In genomic region chr6:170532867-170533488, GRCh38 we compare ENCODE assay signal across 28 cellular contexts. TPM values are rescaled to one million over a fixed set of nuclear protein-coding genes. Genes with fewer than 3 reads are reported as not detected.
DNase-seq lines count a peak whose midpoint lies in the region; ATAC-seq, FAIRE-seq and TF ChIP-seq lines count a peak whose summit lies in the region.
"Had no signal": no experiment of that assay in that cellular context is flagged by ENCODE, and none has a peak within 500 bp of the region (broad histone marks: within the 10 kb centered on the region; RNA-seq: fewer than 3 reads in every experiment).

No MANE protein-coding gene starts in this region.

- no peak overlapping the region for H3K27ac Mint-ChIP-seq in stimulated activated naive B cell treated with anti-CD40 and anti-IgM and Interleukin-4, amounts not matched to agents 10 μg/mL and 1 μg/mL and 100 μg/mL, for 72 hours
- H3K27ac Mint-ChIP-seq: B cell, natural killer cell had no signal

- DNase-seq in HepG2 (ENCODE audit: low spot score) (no peak), right lobe of liver (no peak), NCI-H82 treated with DMSO at 0.1 percent for 48 hours (lab: John Stamatoyannopoulos, UW; ENCODE audit: unreplicated experiment) (peak; percentile 57), cerebellar cortex (ENCODE audit: low spot score) (peak; percentile 48), gastrocnemius medialis (no peak), tibial nerve (ENCODE audit: low spot score in 2 of 2) (no peak)
- DNase-seq in stimulated activated naive B cell treated with anti-CD40 and anti-IgM and Interleukin-4, amounts not matched to agents 10 μg/mL and 1 μg/mL and 100 μg/mL, for 72 hours, result no peak
- no peak for DNase-seq in effector CD8-positive, alpha-beta T cell (lab: John Stamatoyannopoulos, UW)
- DNase-seq: ACHN; activated CD4-positive, alpha-beta T cell treated with anti-CD3 and anti-CD28 coated beads for 4 hours; activated effector memory CD4-positive, alpha-beta T cell treated with anti-CD3 and anti-CD28 coated beads, Interleukin-2, amount 50 U/mL, for 16 hours; CD8-positive, alpha-beta memory T cell; DMS53; hippocampal formation; KBM-7; left colon; mucosa of descending colon; natural killer cell; NCI-H1092; NCI-H187 treated with DMSO at 0.1 percent for 48 hours; NCI-H526; occipital lobe; Peyer's patch; stimulated activated CD4-positive, alpha-beta T cell treated with anti-CD3 and anti-CD28 coated beads, Interleukin-4, amount 100 ng/mL, for 1 hour; SW 1271; trophoblast cell had no signal

- intact Hi-C loops in HepG2 (cut with micrococcal nuclease; ENCODE audit: unreplicated experiment) (loop anchor here (5.0 kb wide), 2 partner anchors 736 to 1576 kb away; no protein-coding TSS in a partner anchor), right lobe of liver (cut with DNase I) (no loop called here), gastrocnemius medialis (cut with DNase I; ENCODE audit: low total_unique reads) (loop anchor here (5.0 kb wide), 1 partner anchor 161 kb away; no protein-coding TSS in a partner anchor)

- no peaks in the 10 kb centered on the region for H3K9me3 Mint-ChIP-seq in stimulated activated naive B cell treated with anti-CD40 and anti-IgM and Interleukin-4, amounts not matched to agents 10 μg/mL and 1 μg/mL and 100 μg/mL, for 72 hours
- H3K9me3 Mint-ChIP-seq: CD8-positive, alpha-beta memory T cell; natural killer cell had no signal

- in situ Hi-C loops in HepG2 (cut with HindIII; ENCODE audit: extremely low pct_ligation_motif_present, low pct_unique_long_range_greater_than_20kb), result loop anchor here (5.0 kb wide), 1 partner anchor 701 kb away; no protein-coding TSS in a partner anchor
- in situ Hi-C loops in gastrocnemius medialis (cut with MboI; ENCODE audit: low sequenced_read_pairs in 4 of 4), result no loop called here

- no peaks in the 10 kb centered on the region for H3K79me2 ChIP-seq in HepG2 (ENCODE audit: insufficient read depth, low read length)

- CTCF ChIA-PET in HepG2 (lab: Yijun Ruan, JAX; ENCODE audit: low intra/inter-chr PET ratio, low total read pairs), result no interaction called here

- peaks cover 32 to 40% of the 10 kb centered on the region in 2 donors for H3K36me3 Mint-ChIP-seq in stimulated activated naive B cell treated with anti-CD40 and anti-IgM and Interleukin-4, amounts not matched to agents 10 μg/mL and 1 μg/mL and 100 μg/mL, for 72 hours

- H3K36me3 ChIP-seq in HepG2 (replicated peaks in 1 of 2; ENCODE audit: control insufficient read depth in 1 of 2, insufficient read depth in 2 of 2, low read length in 2 of 2), result peaks cover 21 to 47% of the 10 kb centered on the region in 2 experiments
- peaks cover 4 to 50% (median 27%) of the 10 kb centered on the region in 4 donors for H3K36me3 ChIP-seq in right lobe of liver
- H3K36me3 ChIP-seq in gastrocnemius medialis, result peaks cover 3 to 61% of the 10 kb centered on the region in 2 donors
- peaks cover 0 to 64% (median 3%) of the 10 kb centered on the region in 3 donors for H3K36me3 ChIP-seq in tibial nerve

- no peak for ATAC-seq in HepG2
- no peak for ATAC-seq in right lobe of liver
- no peak for ATAC-seq in gastrocnemius medialis
- no peak for ATAC-seq in stimulated activated naive B cell treated with anti-CD40 and anti-IgM and Interleukin-4, amounts not matched to agents 10 μg/mL and 1 μg/mL and 100 μg/mL, for 72 hours (replicated peaks)
- ATAC-seq: left colon, mucosa of descending colon, natural killer cell had no signal

- H3K4me1 ChIP-seq in HepG2 (ENCODE audit: insufficient read depth, low read length) (peaks cover 17% of the 10 kb centered on the region), right lobe of liver (peaks cover 0 to 14% (median 6%) of the 10 kb centered on the region in 4 donors), gastrocnemius medialis (peaks cover 9 to 16% of the 10 kb centered on the region in 2 donors), tibial nerve (no peaks in the 10 kb centered on the region)
- H3K4me1 ChIP-seq: Peyer's patch had no signal

- TF ChIP-seq EP300 in HepG2 (IDR thresholded peaks at IDR 0.05; ENCODE audit: low read depth in 2 of 2, low read length in 2 of 2) (no peak), HepG2 (CRISPR knock-in tag; IDR thresholded peaks at IDR 0.05; ENCODE audit: borderline replicate concordance) (no peak), tibial nerve (IDR thresholded peaks at IDR 0.05) (no peak)

- H3K27me3 ChIP-seq in HepG2 (ENCODE audit: control insufficient read depth in 1 of 2, insufficient read depth in 2 of 2, low read length in 2 of 2) (no peaks in the 10 kb centered on the region), right lobe of liver (no peaks in the 10 kb centered on the region), gastrocnemius medialis (no peaks in the 10 kb centered on the region), tibial nerve (no peaks in the 10 kb centered on the region)
- H3K27me3 ChIP-seq: Peyer's patch had no signal

- H3K4me3 ChIP-seq in HepG2 (replicated peaks in 1 of 3; ENCODE audit: insufficient read depth in 1 of 3, low read depth in 2 of 3, low read length in 3 of 3) (no peak overlapping the region), right lobe of liver (no peak overlapping the region), gastrocnemius medialis (no peak overlapping the region), tibial nerve (no peak overlapping the region)
- H3K4me3 ChIP-seq: mucosa of descending colon, Peyer's patch had no signal

- H3K27me3 Mint-ChIP-seq in stimulated activated naive B cell treated with anti-CD40 and anti-IgM and Interleukin-4, amounts not matched to agents 10 μg/mL and 1 μg/mL and 100 μg/mL, for 72 hours, result no peaks in the 10 kb centered on the region
- H3K27me3 Mint-ChIP-seq: B cell had no signal

- no peaks in the 10 kb centered on the region for H4K20me1 ChIP-seq in HepG2 (ENCODE audit: insufficient read depth, low read length)

- TF ChIP-seq POLR2A in HepG2 (IDR thresholded peaks at IDR 0.05; ENCODE audit: insufficient read depth in 1 of 2, low read depth in 2 of 2, low read length in 2 of 2) (no peak), right lobe of liver (IDR thresholded peaks at IDR 0.05) (no peak), gastrocnemius medialis (IDR thresholded peaks at IDR 0.05) (no peak), tibial nerve (IDR thresholded peaks at IDR 0.05) (no peak)

- H2AFZ ChIP-seq in HepG2 (ENCODE audit: low read length), result no peak overlapping the region

- H3K4me2 ChIP-seq in HepG2 (ENCODE audit: low read depth, low read length), result no peak overlapping the region

- no peak for TF ChIP-seq CTCF in HepG2 (CRISPR knock-in tag; IDR thresholded peaks at IDR 0.05)
- no peak for TF ChIP-seq CTCF in right lobe of liver (IDR thresholded peaks at IDR 0.05)
- no peak for TF ChIP-seq CTCF in gastrocnemius medialis (IDR thresholded peaks at IDR 0.05 in 4 of 5, conservative IDR thresholded peaks at IDR 0.05 in 1 of 5)
- TF ChIP-seq CTCF in tibial nerve (IDR thresholded peaks at IDR 0.05), result no peak

- POLR2A ChIA-PET in HepG2 (lab: Yijun Ruan, JAX), result no interaction called here

- no TSS peak for BruUV-seq in HepG2 (replicated peaks; lab: Mats Ljungman, UMichigan)

- over 99% methylated on average over 7 of the region's 7 CpGs for WGBS in HepG2 (ENCODE audit: low lambda C conversion rate)
- 94% methylated on average over 4 of the region's 7 CpGs for WGBS in right lobe of liver (ENCODE audit: insufficient coverage, low coverage, low lambda C conversion rate, missing lambda C conversion rate)
- 84 to 90% methylated on average over 7 of the region's 7 CpGs for WGBS in tibial nerve, 2 donors

- no peak overlapping the region for H3K27ac ChIP-seq in HepG2 (ENCODE audit: extremely low read length, insufficient read depth, low read length)
- no peak overlapping the region for H3K27ac ChIP-seq in right lobe of liver
- H3K27ac ChIP-seq in gastrocnemius medialis, result peak overlapping the region; percentile 0 to 55 (median 26)
- no peak overlapping the region for H3K27ac ChIP-seq in tibial nerve
- H3K27ac ChIP-seq: Peyer's patch had no signal

- no peaks in the 10 kb centered on the region for H3K9me3 ChIP-seq in HepG2 (ENCODE audit: low read length)
- no peaks in the 10 kb centered on the region for H3K9me3 ChIP-seq in right lobe of liver
- no peaks in the 10 kb centered on the region for H3K9me3 ChIP-seq in gastrocnemius medialis
- H3K9me3 ChIP-seq in tibial nerve, result no peaks in the 10 kb centered on the region
- H3K9me3 ChIP-seq: mucosa of descending colon, Peyer's patch had no signal

- no peak overlapping the region for H3K9ac ChIP-seq in HepG2 (ENCODE audit: insufficient read depth, low read depth, low read length)

- no peak overlapping the region for H3K4me3 Mint-ChIP-seq in stimulated activated naive B cell treated with anti-CD40 and anti-IgM and Interleukin-4, amounts not matched to agents 10 μg/mL and 1 μg/mL and 100 μg/mL, for 72 hours
- H3K4me3 Mint-ChIP-seq: B cell; CD8-positive, alpha-beta memory T cell; natural killer cell had no signal

- H3K4me1 Mint-ChIP-seq in stimulated activated naive B cell treated with anti-CD40 and anti-IgM and Interleukin-4, amounts not matched to agents 10 μg/mL and 1 μg/mL and 100 μg/mL, for 72 hours, result no peaks in the 10 kb centered on the region
- H3K4me1 Mint-ChIP-seq: B cell; CD8-positive, alpha-beta memory T cell had no signal

- FAIRE-seq in HepG2 (lab: Jason Lieb, UNC), result no peak
- FAIRE-seq: frontal cortex had no signal

- TF ChIP-seq RAD21 in HepG2 (CRISPR knock-in tag; IDR thresholded peaks at IDR 0.05), result no peak

RNA-seq across cellular contexts. Expression of gene PSMB1, which starts 20.1 kb away (rescaled TPM):
- 528 and 656 TPM in 2 replicates for total RNA-seq in HepG2 (2016; rRNA removed; fragmentation: Illumina TruSeq; extraction: Trizol)
- 138 and 154 TPM in 2 replicates for total RNA-seq in HepG2 (2016; cell fraction: cytosol; rRNA removed; fragmentation: Illumina TruSeq; extraction: Trizol; ENCODE audit: low read depth)
- 533 and 708 TPM in 2 replicates for total RNA-seq in HepG2 (2016; cell fraction: insoluble cytoplasmic fraction; rRNA removed; fragmentation: Illumina TruSeq; extraction: Trizol)
- total RNA-seq in HepG2 (2016; cell fraction: membrane; rRNA removed; fragmentation: Illumina TruSeq; extraction: Trizol), result 131 and 144 TPM in 2 replicates
- 189 and 197 TPM in 2 replicates for total RNA-seq in HepG2 (2016; cell fraction: nucleus; rRNA removed; fragmentation: Illumina TruSeq; extraction: Trizol)
- polyA plus RNA-seq in HepG2 (2011; rRNA removed), result 503 and 592 TPM in 2 replicates
- 553 and 624 TPM in 2 replicates for polyA plus RNA-seq in HepG2 (2011; cell fraction: cytosol; rRNA removed)
- polyA plus RNA-seq in HepG2 (2011; cell fraction: nucleus; rRNA removed), result 134 and 176 TPM in 2 replicates
- polyA plus RNA-seq in HepG2 (2012), result 316 and 359 TPM in 2 replicates
- 123 and 127 TPM in 2 replicates for polyA plus RNA-seq in HepG2 (2016; cell fraction: cytosol; fragmentation: Illumina TruSeq; extraction: Trizol; ENCODE audit: low read depth)
- 563 and 665 TPM in 2 replicates for polyA plus RNA-seq in HepG2 (2016; cell fraction: insoluble cytoplasmic fraction; fragmentation: Illumina TruSeq; extraction: Trizol; ENCODE audit: low read depth)
- 98.8 and 101 TPM in 2 replicates for polyA plus RNA-seq in HepG2 (2016; cell fraction: membrane; fragmentation: Illumina TruSeq; extraction: Trizol; ENCODE audit: low read depth)
- 271 and 275 TPM in 2 replicates for polyA plus RNA-seq in HepG2 (2016; cell fraction: nucleus; fragmentation: Illumina TruSeq; extraction: Trizol; ENCODE audit: insufficient read depth, low read depth)
- polyA minus RNA-seq in HepG2 (2011; rRNA and poly(A)+ RNA removed; ENCODE audit: low replicate concordance), result 133 and 200 TPM in 2 replicates
- 156 and 174 TPM in 2 replicates for polyA minus RNA-seq in HepG2 (2011; cell fraction: cytosol; rRNA and poly(A)+ RNA removed)
- polyA minus RNA-seq in HepG2 (2011; cell fraction: nucleus; rRNA and poly(A)+ RNA removed), result 66.4 and 70.7 TPM in 2 replicates
- total RNA-seq in right lobe of liver, result 100 to 1,000 TPM in 5 of 6 experiments, 10 to 100 TPM in 1; 90.3 to 164 (median 111) TPM
- total RNA-seq in gastrocnemius medialis, result 100 to 1,000 TPM; 340 to 380 (median 357) TPM
- total RNA-seq in tibial nerve, result 100 to 1,000 TPM; 122 to 207 (median 155) TPM

RNA-seq across cellular contexts. Expression of gene TBP, which starts 21.2 kb away (rescaled TPM):
- 21.7 and 25.9 TPM in 2 replicates for total RNA-seq in HepG2 (2016; rRNA removed; fragmentation: Illumina TruSeq; extraction: Trizol)
- total RNA-seq in HepG2 (2016; cell fraction: cytosol; rRNA removed; fragmentation: Illumina TruSeq; extraction: Trizol; ENCODE audit: low read depth), result 11.0 and 12.3 TPM in 2 replicates
- total RNA-seq in HepG2 (2016; cell fraction: insoluble cytoplasmic fraction; rRNA removed; fragmentation: Illumina TruSeq; extraction: Trizol), result 23.7 and 24.0 TPM in 2 replicates
- total RNA-seq in HepG2 (2016; cell fraction: membrane; rRNA removed; fragmentation: Illumina TruSeq; extraction: Trizol), result 19.4 and 20.4 TPM in 2 replicates
- total RNA-seq in HepG2 (2016; cell fraction: nucleus; rRNA removed; fragmentation: Illumina TruSeq; extraction: Trizol), result 16.2 and 17.8 TPM in 2 replicates
- 28.1 and 28.6 TPM in 2 replicates for polyA plus RNA-seq in HepG2 (2011; rRNA removed)
- polyA plus RNA-seq in HepG2 (2011; cell fraction: cytosol; rRNA removed), result 15.5 and 17.2 TPM in 2 replicates
- polyA plus RNA-seq in HepG2 (2011; cell fraction: nucleus; rRNA removed), result 25.9 and 40.6 TPM in 2 replicates
- 16.9 and 20.2 TPM in 2 replicates for polyA plus RNA-seq in HepG2 (2012)
- polyA plus RNA-seq in HepG2 (2016; cell fraction: cytosol; fragmentation: Illumina TruSeq; extraction: Trizol; ENCODE audit: low read depth), result 7.1 and 9.0 TPM in 2 replicates
- polyA plus RNA-seq in HepG2 (2016; cell fraction: insoluble cytoplasmic fraction; fragmentation: Illumina TruSeq; extraction: Trizol; ENCODE audit: low read depth), result 35.2 and 37.1 TPM in 2 replicates
- polyA plus RNA-seq in HepG2 (2016; cell fraction: membrane; fragmentation: Illumina TruSeq; extraction: Trizol; ENCODE audit: low read depth), result 11.8 and 16.0 TPM in 2 replicates
- polyA plus RNA-seq in HepG2 (2016; cell fraction: nucleus; fragmentation: Illumina TruSeq; extraction: Trizol; ENCODE audit: insufficient read depth, low read depth), result 33.3 and 36.4 TPM in 2 replicates
- polyA minus RNA-seq in HepG2 (2011; rRNA and poly(A)+ RNA removed; ENCODE audit: low replicate concordance), result 19.7 and 25.0 TPM in 2 replicates
- 11.2 and 12.2 TPM in 2 replicates for polyA minus RNA-seq in HepG2 (2011; cell fraction: cytosol; rRNA and poly(A)+ RNA removed)
- polyA minus RNA-seq in HepG2 (2011; cell fraction: nucleus; rRNA and poly(A)+ RNA removed), result 22.9 and 24.2 TPM in 2 replicates
- 1 to 10 TPM; 5.3 to 9.1 (median 5.9) TPM for total RNA-seq in right lobe of liver
- 10 to 100 TPM in 3 of 4 donors, 1 to 10 TPM in 1; 9.7 to 17.3 (median 15.3) TPM for total RNA-seq in gastrocnemius medialis
- total RNA-seq in tibial nerve, result 10 to 100 TPM; 14.5 to 16.1 (median 15.6) TPM

RNA-seq across cellular contexts. Expression of gene PDCD2, which starts 51.5 kb away (rescaled TPM):
- total RNA-seq in HepG2 (2016; rRNA removed; fragmentation: Illumina TruSeq; extraction: Trizol), result 133 and 148 TPM in 2 replicates
- total RNA-seq in HepG2 (2016; cell fraction: cytosol; rRNA removed; fragmentation: Illumina TruSeq; extraction: Trizol; ENCODE audit: low read depth), result 96.6 and 106 TPM in 2 replicates
- total RNA-seq in HepG2 (2016; cell fraction: insoluble cytoplasmic fraction; rRNA removed; fragmentation: Illumina TruSeq; extraction: Trizol), result 127 and 154 TPM in 2 replicates
- total RNA-seq in HepG2 (2016; cell fraction: membrane; rRNA removed; fragmentation: Illumina TruSeq; extraction: Trizol), result 182 and 183 TPM in 2 replicates
- 64.9 and 75.7 TPM in 2 replicates for total RNA-seq in HepG2 (2016; cell fraction: nucleus; rRNA removed; fragmentation: Illumina TruSeq; extraction: Trizol)
- polyA plus RNA-seq in HepG2 (2011; rRNA removed), result 71.2 and 83.6 TPM in 2 replicates
- polyA plus RNA-seq in HepG2 (2011; cell fraction: cytosol; rRNA removed), result 60.4 and 62.6 TPM in 2 replicates
- polyA plus RNA-seq in HepG2 (2011; cell fraction: nucleus; rRNA removed), result 49.8 and 54.3 TPM in 2 replicates
- polyA plus RNA-seq in HepG2 (2012), result 74.1 and 77.1 TPM in 2 replicates
- 126 and 139 TPM in 2 replicates for polyA plus RNA-seq in HepG2 (2016; cell fraction: cytosol; fragmentation: Illumina TruSeq; extraction: Trizol; ENCODE audit: low read depth)
- polyA plus RNA-seq in HepG2 (2016; cell fraction: insoluble cytoplasmic fraction; fragmentation: Illumina TruSeq; extraction: Trizol; ENCODE audit: low read depth), result 158 and 162 TPM in 2 replicates
- polyA plus RNA-seq in HepG2 (2016; cell fraction: membrane; fragmentation: Illumina TruSeq; extraction: Trizol; ENCODE audit: low read depth), result 173 and 179 TPM in 2 replicates
- 116 and 123 TPM in 2 replicates for polyA plus RNA-seq in HepG2 (2016; cell fraction: nucleus; fragmentation: Illumina TruSeq; extraction: Trizol; ENCODE audit: insufficient read depth, low read depth)
- polyA minus RNA-seq in HepG2 (2011; rRNA and poly(A)+ RNA removed; ENCODE audit: low replicate concordance), result 32.9 and 64.5 TPM in 2 replicates
- 29.6 and 33.8 TPM in 2 replicates for polyA minus RNA-seq in HepG2 (2011; cell fraction: cytosol; rRNA and poly(A)+ RNA removed)
- polyA minus RNA-seq in HepG2 (2011; cell fraction: nucleus; rRNA and poly(A)+ RNA removed), result 43.5 and 49.0 TPM in 2 replicates
- 10 to 100 TPM; 22.3 to 57.8 (median 24.0) TPM for total RNA-seq in right lobe of liver
- 100 to 1,000 TPM in 1 of 4 donors, 10 to 100 TPM in 3; 61.5 to 113 (median 83.0) TPM for total RNA-seq in gastrocnemius medialis
- 10 to 100 TPM; 53.5 to 82.2 (median 70.3) TPM for total RNA-seq in tibial nerve

Comparison
In these comparisons a context has a peak if more than half of its experiments do, and no peak if none do; other contexts are left out.
1. intact Hi-C loops: an anchor here in HepG2 (5.0 kb wide) and gastrocnemius medialis (5.0 kb wide); none called in right lobe of liver.
2. DNase-seq: peak in NCI-H82 treated with DMSO at 0.1 percent for 48 hours (single experiment) and cerebellar cortex (single experiment); none in HepG2 (single experiment), right lobe of liver (0 of 3), gastrocnemius medialis (0 of 2), stimulated activated naive B cell treated with anti-CD40 and anti-IgM and Interleukin-4, amounts not matched to agents 10 μg/mL and 1 μg/mL and 100 μg/mL, for 72 hours (single experiment), effector CD8-positive, alpha-beta T cell (single experiment) and tibial nerve (0 of 2).
3. H3K27ac ChIP-seq: peak in gastrocnemius medialis (4 of 4); none in HepG2 (single experiment), right lobe of liver (0 of 3) and tibial nerve (0 of 4).